Comparison of ENCODE assay signal across 10 cellular contexts in the genomic region with DNA sequence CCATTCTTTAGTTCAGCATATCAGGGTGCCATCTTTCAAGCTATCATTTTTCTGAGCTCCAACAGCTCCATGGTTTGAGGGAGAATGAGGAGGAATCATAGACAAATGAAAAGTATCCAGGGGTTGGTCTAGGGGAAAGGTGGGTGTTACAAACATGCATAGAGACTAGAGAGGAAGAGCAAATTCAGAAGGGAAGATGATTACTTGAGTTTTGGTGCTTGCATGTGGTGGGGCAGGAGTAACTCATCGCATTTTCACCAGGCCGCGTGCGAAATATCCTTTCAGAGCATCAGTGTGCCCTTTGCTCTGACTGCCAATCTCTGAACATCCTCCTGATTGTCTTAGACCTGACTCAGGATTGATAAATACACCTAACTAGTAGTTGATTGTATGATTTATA. TPM values are rescaled to one million over a fixed set of nuclear protein-coding genes. Genes with fewer than 3 reads are reported as not detected.
DNase-seq lines count a peak whose midpoint lies in the region; ATAC-seq lines count a peak whose summit lies in the region.
"Had no signal": no experiment of that assay in that cellular context is flagged by ENCODE, and none has a peak within 500 bp of the region (broad histone marks: within the 10 kb centered on the region; RNA-seq: fewer than 3 reads in every experiment).

No MANE protein-coding gene starts in this region.

- H2AK5ac ChIP-seq in mesenchymal stem cell (ENCODE audit: low read length, severe bottlenecking), result no peak overlapping the region

- peak; percentile 36 for ATAC-seq in activated T-cell treated with anti-CD3 and anti-CD28 coated beads, Interleukin-2, amount 50 U/mL, for 72 hours (replicated peaks in 1 of 2)
- no peak for ATAC-seq in HG03460 (IDR thresholded peaks at IDR 0.05; ENCODE audit: unreplicated experiment)
- ATAC-seq: A549 had no signal

- no peak overlapping the region for H2BK12ac ChIP-seq in mesenchymal stem cell (ENCODE audit: low read length in 2 of 2)

- H3K79me1 ChIP-seq in mesenchymal stem cell (replicated peaks; ENCODE audit: low read length, poor library complexity, severe bottlenecking), result peaks cover 6% of the 10 kb centered on the region

- peaks cover 73% of the 10 kb centered on the region for H3K4me1 Mint-ChIP-seq in activated T-cell treated with anti-CD3 and anti-CD28 coated beads, Interleukin-2, amount 50 U/mL, for 72 hours (ENCODE audit: low read depth)

- H3K4me3 ChIP-seq in mucosa of stomach (ENCODE audit: low read length) (no peak overlapping the region), thymus (ENCODE audit: low read length) (no peak overlapping the region), mesenchymal stem cell (ENCODE audit: insufficient read depth in 1 of 2, low read depth in 1 of 2, low read length in 2 of 2) (no peak overlapping the region)
- H3K4me3 ChIP-seq: A549 had no signal

- H3K36me3 ChIP-seq in mucosa of stomach (ENCODE audit: control insufficient read depth, insufficient read depth, low read length) (no peaks in the 10 kb centered on the region), thymus (ENCODE audit: control insufficient read depth, insufficient read depth) (no peaks in the 10 kb centered on the region), mesenchymal stem cell (ENCODE audit: control insufficient read depth in 1 of 2, insufficient read depth in 2 of 2, low read depth in 1 of 2, low read length in 2 of 2) (no peaks in the 10 kb centered on the region)

- H3K18ac ChIP-seq in mesenchymal stem cell (ENCODE audit: low read depth in 1 of 2, low read length in 2 of 2), result no peak overlapping the region

- no peak overlapping the region for H3K4ac ChIP-seq in mesenchymal stem cell (ENCODE audit: low read depth in 1 of 2, low read length in 2 of 2)

- peaks cover 18% of the 10 kb centered on the region for H3K4me1 ChIP-seq in mucosa of stomach (ENCODE audit: control insufficient read depth, insufficient read depth, low read length)
- H3K4me1 ChIP-seq in thymus (ENCODE audit: control insufficient read depth, insufficient read depth, low read length), result peaks cover 12% of the 10 kb centered on the region
- H3K4me1 ChIP-seq in mesenchymal stem cell (ENCODE audit: control insufficient read depth, insufficient read depth, low read depth, low read length), result peaks cover 18% of the 10 kb centered on the region

- H2BK120ac ChIP-seq in mesenchymal stem cell (ENCODE audit: low read depth, low read length), result no peak overlapping the region

- H4K91ac ChIP-seq in mesenchymal stem cell (ENCODE audit: low read length), result no peak overlapping the region

- H2BK5ac ChIP-seq in mesenchymal stem cell (ENCODE audit: low read depth, low read length, poor library complexity, severe bottlenecking), result no peak overlapping the region

- H3K23ac ChIP-seq in mesenchymal stem cell (ENCODE audit: low read length in 2 of 2), result no peak overlapping the region

- H3K27ac ChIP-seq in thymus (ENCODE audit: low read depth) (peak overlapping the region; percentile 25), mesenchymal stem cell (ENCODE audit: low read length, poor library complexity, severe bottlenecking) (no peak overlapping the region)
- H3K27ac ChIP-seq: A549 had no signal

- no peak overlapping the region for H4K8ac ChIP-seq in mesenchymal stem cell (ENCODE audit: low read length)

- H3K4me2 ChIP-seq in mesenchymal stem cell (ENCODE audit: low read length, poor library complexity, severe bottlenecking), result no peak overlapping the region
- H3K4me2 ChIP-seq: A549 had no signal

- H3K27me3 ChIP-seq in mucosa of stomach (ENCODE audit: control insufficient read depth, insufficient read depth, low read length) (no peaks in the 10 kb centered on the region), thymus (ENCODE audit: control insufficient read depth, insufficient read depth) (peaks cover 6% of the 10 kb centered on the region), mesenchymal stem cell (ENCODE audit: control insufficient read depth in 1 of 2, insufficient read depth in 1 of 2, low read length in 2 of 2) (no peaks in the 10 kb centered on the region)

- H3K4me3 Mint-ChIP-seq in activated T-cell treated with anti-CD3 and anti-CD28 coated beads, Interleukin-2, amount 50 U/mL, for 72 hours, result peak overlapping the region; percentile 72 to 76

- WGBS in thymus, result 90% methylated on average over 4 of the region's 4 CpGs
- 91% methylated on average over 4 of the region's 4 CpGs for WGBS in mesenchymal stem cell

- DNase-seq in activated CD8-positive, alpha-beta memory T cell treated with anti-CD3 and anti-CD28 coated beads, Interleukin-2, amount 50 U/mL, for 4 hours, result peak; percentile 37
- no peak for DNase-seq in activated CD8-positive, alpha-beta memory T cell treated with anti-CD3 and anti-CD28 coated beads, Interleukin-2, amount 50 U/mL, for 48 hours
- peak; percentile 55 to 58 for DNase-seq in activated T-cell treated with anti-CD3 and anti-CD28 coated beads, Interleukin-2, amount 50 U/mL, for 72 hours
- DNase-seq in mesenchymal stem cell (no peak), iPS-NIHi7 (ENCODE audit: extremely low spot score) (no peak)
- DNase-seq: occipital lobe had no signal

- no peak overlapping the region for H2AFZ ChIP-seq in mesenchymal stem cell (ENCODE audit: low read depth, low read length)

- H3K14ac ChIP-seq in mesenchymal stem cell (ENCODE audit: low read length in 2 of 2), result no peak overlapping the region

- no peaks in the 10 kb centered on the region for H3K9me3 Mint-ChIP-seq in activated T-cell treated with anti-CD3 and anti-CD28 coated beads, Interleukin-2, amount 50 U/mL, for 72 hours

- peak overlapping the region; percentile 91 for H3K27ac Mint-ChIP-seq in activated T-cell treated with anti-CD3 and anti-CD28 coated beads, Interleukin-2, amount 50 U/mL, for 72 hours

- no peak overlapping the region for H2BK15ac ChIP-seq in mesenchymal stem cell (ENCODE audit: low read depth, poor library complexity, severe bottlenecking)

- peaks cover 0 to 1% of the 10 kb centered on the region in 2 donors for H3K36me3 Mint-ChIP-seq in activated T-cell treated with anti-CD3 and anti-CD28 coated beads, Interleukin-2, amount 50 U/mL, for 72 hours (ENCODE audit: insufficient read depth in 2 of 2)

- no peaks in the 10 kb centered on the region for H3K9me3 ChIP-seq in mucosa of stomach (ENCODE audit: control insufficient read depth, low read length)
- H3K9me3 ChIP-seq in thymus (ENCODE audit: control insufficient read depth), result no peaks in the 10 kb centered on the region
- no peaks in the 10 kb centered on the region for H3K9me3 ChIP-seq in mesenchymal stem cell (ENCODE audit: control insufficient read depth, low read length)
- H3K9me3 ChIP-seq: A549 had no signal

- no peaks in the 10 kb centered on the region for H3K27me3 Mint-ChIP-seq in activated T-cell treated with anti-CD3 and anti-CD28 coated beads, Interleukin-2, amount 50 U/mL, for 72 hours (ENCODE audit: low read depth)

- H3K9ac ChIP-seq in mucosa of stomach (ENCODE audit: low read length) (peak overlapping the region; percentile 3), mesenchymal stem cell (ENCODE audit: low read length) (no peak overlapping the region)

RNA-seq across cellular contexts. Expression of gene BICRAL, which starts 7.7 kb away (rescaled TPM):
- 10 to 100 TPM; 21.9 to 24.4 TPM for total RNA-seq in activated T-cell treated with anti-CD3 and anti-CD28 coated beads, Interleukin-2, amount 50 U/mL, for 72 hours
- 6.7 TPM for polyA plus RNA-seq in thymus
- 3.9 TPM for polyA plus RNA-seq in mesenchymal stem cell (2013, experiment 1 of 2)
- polyA plus RNA-seq in mesenchymal stem cell (2013, experiment 2 of 2), result 3.5 TPM

RNA-seq across cellular contexts. Expression of gene TBCC, which starts 28.3 kb away (rescaled TPM):
- total RNA-seq in activated T-cell treated with anti-CD3 and anti-CD28 coated beads, Interleukin-2, amount 50 U/mL, for 72 hours, result 10 to 100 TPM; 24.3 to 25.3 TPM
- polyA plus RNA-seq in thymus, result 64.5 TPM
- 20.5 TPM for polyA plus RNA-seq in mesenchymal stem cell (2013, experiment 1 of 2)
- polyA plus RNA-seq in mesenchymal stem cell (2013, experiment 2 of 2), result 22.6 TPM

RNA-seq across cellular contexts. Expression of gene PRPH2, which starts 51.8 kb away (rescaled TPM):
- under 1 TPM in 1 of 2 donors, not detected in 1; 0.14 TPM for total RNA-seq in activated T-cell treated with anti-CD3 and anti-CD28 coated beads, Interleukin-2, amount 50 U/mL, for 72 hours
- 0.39 TPM for polyA plus RNA-seq in thymus
- 0.03 TPM for polyA plus RNA-seq in mesenchymal stem cell (2013, experiment 1 of 2)
- polyA plus RNA-seq in mesenchymal stem cell (2013, experiment 2 of 2), result 0.07 TPM
- polyA plus RNA-seq: A549 had no signal

Comparison
In these comparisons a context has a peak if more than half of its experiments do, and no peak if none do; other contexts are left out.
1. DNase-seq: peak in activated CD8-positive, alpha-beta memory T cell treated with anti-CD3 and anti-CD28 coated beads, Interleukin-2, amount 50 U/mL, for 4 hours (single experiment) and activated T-cell treated with anti-CD3 and anti-CD28 coated beads, Interleukin-2, amount 50 U/mL, for 72 hours (2 of 2); none in activated CD8-positive, alpha-beta memory T cell treated with anti-CD3 and anti-CD28 coated beads, Interleukin-2, amount 50 U/mL, for 48 hours (single experiment), mesenchymal stem cell (single experiment) and iPS-NIHi7 (single experiment).